17 cellular contexts compared by ENCODE assay signal in genomic region chr14:104587641-104588040, GRCh38. TPM values are rescaled to one million over a fixed set of nuclear protein-coding genes. Genes with fewer than 3 reads are reported as not detected.
DNase-seq lines count a peak whose midpoint lies in the region; ATAC-seq and TF ChIP-seq lines count a peak whose summit lies in the region.
"Had no signal": no experiment of that assay in that cellular context is flagged by ENCODE, and none has a peak within 500 bp of the region (broad histone marks: within the 10 kb centered on the region; RNA-seq: fewer than 3 reads in every experiment).

No MANE protein-coding gene starts in this region.

- in situ Hi-C loops in Panc1 (cut with HindIII; ENCODE audit: low pct_unique_long_range_greater_than_20kb, low sequenced_read_pairs) (no loop called here), GM13976 (cut with MboI; ENCODE audit: low sequenced_read_pairs, unreplicated experiment) (no loop called here)

- H3K27me3 Mint-ChIP-seq in activated CD4-positive, alpha-beta memory T cell treated with anti-CD3 and anti-CD28 coated beads for 36 hours = peaks cover 13% of the 10 kb centered on the region

- no peaks in the 10 kb centered on the region for H3K36me3 Mint-ChIP-seq in activated CD4-positive, alpha-beta memory T cell treated with anti-CD3 and anti-CD28 coated beads for 36 hours

- no peak overlapping the region for H3K9ac ChIP-seq in BLaER1 treated with 17β-estradiol and CSF1 and Interleukin-3, amounts not matched to agents 10 nM and 100 nM

- no peak for TF ChIP-seq CTCF in heart left ventricle (IDR thresholded peaks at IDR 0.05)
- no peak for TF ChIP-seq CTCF in Panc1 (IDR thresholded peaks at IDR 0.05)
- TF ChIP-seq CTCF in mucosa of descending colon (IDR thresholded peaks at IDR 0.05) = no peak
- no peak for TF ChIP-seq CTCF in GM13976 (IDR thresholded peaks at IDR 0.05; ENCODE audit: borderline replicate concordance, control extremely low read depth, extremely low read depth, insufficient read depth, missing control alignments)

- intact Hi-C loops in heart left ventricle (cut with DNase I) (loop anchor here in 4 of 10 donors (10.0 kb wide), 3 partner anchors 127 to 1033 kb away; partner anchors contain the start of gene ADSS1 (in 2 of the 4)), left cardiac atrium (cut with DNase I) (no loop called here), Panc1 (cut with micrococcal nuclease; ENCODE audit: unreplicated experiment) (no loop called here), mucosa of descending colon (cut with DNase I, micrococcal nuclease) (no loop called here)
- intact Hi-C loops in activated CD4-positive, alpha-beta memory T cell treated with anti-CD3 and anti-CD28 coated beads for 36 hours (cut with micrococcal nuclease) = no loop called here

- H3K4me3 Mint-ChIP-seq in activated CD4-positive, alpha-beta memory T cell treated with anti-CD3 and anti-CD28 coated beads for 36 hours = no peak overlapping the region
- H3K4me3 Mint-ChIP-seq: H9 had no signal

- WGBS in heart left ventricle, 4 donors = 17 to 41% (median 20%) methylated on average over 2 to 19 of the region's 19 CpGs

- no peaks in the 10 kb centered on the region for H3K4me1 Mint-ChIP-seq in activated CD4-positive, alpha-beta memory T cell treated with anti-CD3 and anti-CD28 coated beads for 36 hours (ENCODE audit: low read depth)

- no peak for ATAC-seq in heart left ventricle
- ATAC-seq in left cardiac atrium = no peak
- peak; percentile 8; the same call in 1 of the 2 replicates for ATAC-seq in Panc1
- ATAC-seq in mucosa of descending colon = peak; percentile 13

- no peak for DNase-seq in heart left ventricle
- no peak for DNase-seq in left cardiac atrium
- no peak for DNase-seq in Panc1 (ENCODE audit: low read depth, low spot score)
- DNase-seq in mucosa of descending colon = no peak
- DNase-seq in A172 (ENCODE audit: low spot score) = no peak
- no peak for DNase-seq in activated CD4-positive, alpha-beta memory T cell treated with anti-CD3 and anti-CD28 coated beads for 36 hours
- DNase-seq in GM13976 (ENCODE audit: low spot score) = no peak
- DNase-seq: 8988T, GDM1, H9, NCI-H2081 treated with DMSO at 0.1 percent for 48 hours, NCI-H526, OCI-M1, SHP77 had no signal

- peaks cover 0 to 54% (median 34%) of the 10 kb centered on the region in 12 donors for H3K4me1 ChIP-seq in heart left ventricle
- peaks cover 0 to 47% (median 33%) of the 10 kb centered on the region in 10 experiments; a peak in 18 of 20 replicates for H3K4me1 ChIP-seq in BLaER1 treated with 17β-estradiol and CSF1 and Interleukin-3, amounts not matched to agents 10 nM and 100 nM
- no peaks in the 10 kb centered on the region for H3K4me1 ChIP-seq in Panc1 (ENCODE audit: control insufficient read depth, insufficient read depth, low read length)
- no peaks in the 10 kb centered on the region for H3K4me1 ChIP-seq in mucosa of descending colon (ENCODE audit: low read depth)

- no peaks in the 10 kb centered on the region for H3K9me3 ChIP-seq in heart left ventricle
- H3K9me3 ChIP-seq in BLaER1 treated with 17β-estradiol and CSF1 and Interleukin-3, amounts not matched to agents 10 nM and 100 nM (replicated peaks in 1 of 11) = no peaks in the 10 kb centered on the region
- H3K9me3 ChIP-seq in Panc1 (ENCODE audit: control insufficient read depth, insufficient read depth, low read depth, low read length) = no peaks in the 10 kb centered on the region
- no peaks in the 10 kb centered on the region for H3K9me3 ChIP-seq in mucosa of descending colon

- H3K9me3 Mint-ChIP-seq in activated CD4-positive, alpha-beta memory T cell treated with anti-CD3 and anti-CD28 coated beads for 36 hours = no peaks in the 10 kb centered on the region
- H3K9me3 Mint-ChIP-seq: H9 had no signal

- TF ChIP-seq POLR2A in heart left ventricle (IDR thresholded peaks at IDR 0.05) = no peak

- CTCF ChIA-PET in Panc1 (lab: Charles Lee) = no interaction called here
- CTCF ChIA-PET in activated CD4-positive, alpha-beta memory T cell treated with anti-CD3 and anti-CD28 coated beads for 36 hours (lab: Charles Lee) = no interaction called here

- H3K27ac ChIP-seq in heart left ventricle = peak overlapping the region in 9 of 12 donors; percentile 62 to 94 (median 85)
- H3K27ac ChIP-seq in BLaER1 treated with 17β-estradiol and CSF1 and Interleukin-3, amounts not matched to agents 10 nM and 100 nM = no peak overlapping the region
- H3K27ac ChIP-seq in Panc1 (ENCODE audit: low read length) = no peak overlapping the region

- peaks cover 0 to 39% (median 0%) of the 10 kb centered on the region in 11 experiments; a peak in 4 of 22 replicates for H4K20me1 ChIP-seq in BLaER1 treated with 17β-estradiol and CSF1 and Interleukin-3, amounts not matched to agents 10 nM and 100 nM

- no peak overlapping the region for H3K4me3 ChIP-seq in heart left ventricle
- H3K4me3 ChIP-seq in BLaER1 treated with 17β-estradiol and CSF1 and Interleukin-3, amounts not matched to agents 10 nM and 100 nM = no peak overlapping the region
- no peak overlapping the region for H3K4me3 ChIP-seq in Panc1 (ENCODE audit: low read depth in 2 of 2, low read length in 2 of 2)
- no peak overlapping the region for H3K4me3 ChIP-seq in mucosa of descending colon

- H3K27me3 ChIP-seq in heart left ventricle (peaks cover 0 to 6% (median 0%) of the 10 kb centered on the region in 9 donors), Panc1 (ENCODE audit: control insufficient read depth, insufficient read depth, low read length) (no peaks in the 10 kb centered on the region)
- H3K27me3 ChIP-seq in BLaER1 treated with 17β-estradiol and CSF1 and Interleukin-3, amounts not matched to agents 10 nM and 100 nM = no peaks in the 10 kb centered on the region

- peaks cover 0 to 19% (median 0%) of the 10 kb centered on the region in 9 donors for H3K36me3 ChIP-seq in heart left ventricle
- no peaks in the 10 kb centered on the region for H3K36me3 ChIP-seq in BLaER1 treated with 17β-estradiol and CSF1 and Interleukin-3, amounts not matched to agents 10 nM and 100 nM
- H3K36me3 ChIP-seq in Panc1 (ENCODE audit: control insufficient read depth, insufficient read depth, low read length) = no peaks in the 10 kb centered on the region
- no peaks in the 10 kb centered on the region for H3K36me3 ChIP-seq in mucosa of descending colon (ENCODE audit: low read depth)

- no TSS peak for BruUV-seq in Panc1 (replicated peaks; lab: Mats Ljungman, UMichigan)

- POLR2A ChIA-PET in Panc1 (lab: Charles Lee) = no interaction called here
- POLR2A ChIA-PET in activated CD4-positive, alpha-beta memory T cell treated with anti-CD3 and anti-CD28 coated beads for 36 hours (lab: Charles Lee) = no interaction called here

- H3K27ac Mint-ChIP-seq in activated CD4-positive, alpha-beta memory T cell treated with anti-CD3 and anti-CD28 coated beads for 36 hours = no peak overlapping the region
- H3K27ac Mint-ChIP-seq: H9 had no signal

- peak overlapping the region in 6 of 11 experiments; percentile 2 to 37 (median 24); a peak in 9 of 22 replicates for H3K4me2 ChIP-seq in BLaER1 treated with 17β-estradiol and CSF1 and Interleukin-3, amounts not matched to agents 10 nM and 100 nM

RNA-seq across cellular contexts. Expression of gene C14orf180, which starts 8.1 kb away (rescaled TPM):
- total RNA-seq in heart left ventricle (100 to 1,000 TPM in 2 of 9 donors, 10 to 100 TPM in 7; 25.5 to 170 (median 75.3) TPM), left cardiac atrium (10 to 100 TPM; 26.6 to 66.7 TPM), Panc1 (2021; ENCODE audit: unreplicated experiment) (not detected), mucosa of descending colon (under 1 TPM; 0.19 to 0.61 (median 0.54) TPM)
- polyA plus RNA-seq in heart left ventricle = 100 to 1,000 TPM in 1 of 2 donors, 10 to 100 TPM in 1; 11.1 to 121 TPM
- polyA plus RNA-seq in Panc1 (2012; ENCODE audit: insufficient read length) = not detected
- total RNA-seq in A172 (2014; rRNA removed; shearing (Covaris generic)) = not detected in 2 replicates
- total RNA-seq in activated CD4-positive, alpha-beta memory T cell treated with anti-CD3 and anti-CD28 coated beads for 36 hours = not detected
- total RNA-seq: H9, MCF 10A had no signal
- polyA plus RNA-seq: AG04450 had no signal

RNA-seq across cellular contexts. Expression of gene TMEM179, which starts 16.9 kb away (rescaled TPM):
- total RNA-seq in heart left ventricle (1 to 10 TPM in 1 of 9 donors, under 1 TPM in 4, not detected in 4; 0.25 to 1.1 (median 0.40) TPM), left cardiac atrium (1 to 10 TPM in 1 of 2 donors, under 1 TPM in 1; 0.24 to 1.0 TPM), Panc1 (2021; ENCODE audit: unreplicated experiment) (3.4 TPM), mucosa of descending colon (1 to 10 TPM in 1 of 3 donors, under 1 TPM in 2; 0.64 to 8.4 (median 0.82) TPM)
- polyA plus RNA-seq in heart left ventricle = under 1 TPM; 0.15 to 0.61 TPM
- 1.8 TPM for polyA plus RNA-seq in Panc1 (2012; ENCODE audit: insufficient read length)
- 0.43 TPM in 1 of 2 replicates, not detected in the other for total RNA-seq in A172 (2014; rRNA removed; shearing (Covaris generic))
- total RNA-seq in activated CD4-positive, alpha-beta memory T cell treated with anti-CD3 and anti-CD28 coated beads for 36 hours = not detected
- total RNA-seq: MCF 10A had no signal

Comparison
In these comparisons a context has a peak if more than half of its experiments do, and no peak if none do; other contexts are left out.
1. ATAC-seq: peak in Panc1 (single experiment) and mucosa of descending colon (single experiment); none in heart left ventricle (0 of 4) and left cardiac atrium (0 of 2).
2. H3K27ac ChIP-seq: peak in heart left ventricle (9 of 12); none in BLaER1 treated with 17β-estradiol and CSF1 and Interleukin-3, amounts not matched to agents 10 nM and 100 nM (0 of 11) and Panc1 (single experiment).
3. RNA of gene C14orf180, which starts 8.1 kb away (total RNA-seq): 25.5 to 170 TPM in heart left ventricle and 26.6 to 66.7 TPM in left cardiac atrium; 0.19 to 0.61 TPM in mucosa of descending colon, not detected in Panc1 (single experiment), not detected in A172 and not detected in activated CD4-positive, alpha-beta memory T cell treated with anti-CD3 and anti-CD28 coated beads for 36 hours; every median in the first group is over 10 times any median in the second.